Comparison of ENCODE assay signal across 12 cellular contexts in genomic region chr2:108616290-108616689, GRCh38.
DNase-seq lines count a peak whose midpoint lies in the region; ATAC-seq, FAIRE-seq and TF ChIP-seq lines count a peak whose summit lies in the region.
"Had no signal": no experiment of that assay in that cellular context is flagged by ENCODE, and none has a peak within 500 bp of the region (broad histone marks: within the 10 kb centered on the region; RNA-seq: fewer than 3 reads in every experiment).

No MANE protein-coding gene starts in this region.

- no peaks in the 10 kb centered on the region for H3K27me3 Mint-ChIP-seq in activated CD4-positive, alpha-beta T cell treated with anti-CD3 and anti-CD28 coated beads, Interleukin-2, amount 10 ng/mL, durations not matched to agents 24 days and 14 days

- CTCF ChIA-PET in PC-9 (lab: Charles Lee) = interaction anchor here (0.9 kb wide), 1 partner anchor 20 kb away, joined by 5 read pairs; no protein-coding TSS in a partner anchor

- POLR2A ChIA-PET in PC-9 (lab: Charles Lee; ENCODE audit: unreplicated experiment) = no interaction called here

- H3K27me3 ChIP-seq in PC-9 (ENCODE audit: insufficient read depth, low read depth) (no peaks in the 10 kb centered on the region), esophagus (ENCODE audit: control insufficient read depth in 1 of 2, insufficient read depth in 2 of 2, low read length in 2 of 2) (no peaks in the 10 kb centered on the region), skeletal muscle satellite cell (ENCODE audit: control insufficient read depth, insufficient read depth, low read length) (no peaks in the 10 kb centered on the region)
- H3K27me3 ChIP-seq: adrenal gland had no signal

- H3K4me1 Mint-ChIP-seq in activated CD4-positive, alpha-beta T cell treated with anti-CD3 and anti-CD28 coated beads, Interleukin-2, amount 10 ng/mL, durations not matched to agents 24 days and 14 days = peaks cover 85% of the 10 kb centered on the region

- H3K4me3 Mint-ChIP-seq in activated CD4-positive, alpha-beta T cell treated with anti-CD3 and anti-CD28 coated beads, Interleukin-2, amount 10 ng/mL, durations not matched to agents 24 days and 14 days = peak overlapping the region; percentile 6

- DNase-seq in activated CD4-positive, alpha-beta T cell treated with anti-CD3 and anti-CD28 coated beads, Interleukin-2, amount 10 ng/mL, durations not matched to agents 24 days and 14 days = peak; percentile 56
- DNase-seq in activated CD4-positive, alpha-beta T cell treated with anti-CD3 and anti-CD28 coated beads for 1 hour = no peak
- no peak for DNase-seq in PC-9
- no peak for DNase-seq in sciatic nerve (ENCODE audit: low spot score)
- DNase-seq in urothelium cell line (ENCODE audit: low spot score) = no peak
- DNase-seq: adrenal gland, SIG-M5, WERI-Rb-1 had no signal

- H3K4me3 ChIP-seq in PC-9 (no peak overlapping the region), esophagus (ENCODE audit: low read depth in 1 of 2, low read length in 2 of 2) (no peak overlapping the region), skeletal muscle satellite cell (ENCODE audit: low read length) (no peak overlapping the region)
- H3K4me3 ChIP-seq: adrenal gland, skin epidermis had no signal

- H3K4me2 ChIP-seq in PC-9 (peak overlapping the region; percentile 29), skeletal muscle satellite cell (ENCODE audit: low read length) (peak overlapping the region; percentile 22)

- H3K4me1 ChIP-seq in PC-9 (replicated peaks; ENCODE audit: insufficient read depth) (peaks cover 53% of the 10 kb centered on the region), esophagus (ENCODE audit: control insufficient read depth in 2 of 2, insufficient read depth in 2 of 2, low read length in 1 of 2) (peaks cover 6 to 34% of the 10 kb centered on the region in 2 donors), skeletal muscle satellite cell (ENCODE audit: control insufficient read depth, insufficient read depth, low read length) (peaks cover 48% of the 10 kb centered on the region)

- H2AFZ ChIP-seq in PC-9 = no peak overlapping the region

- intact Hi-C loops in activated CD4-positive, alpha-beta T cell treated with anti-CD3 and anti-CD28 coated beads, Interleukin-2, amount 10 ng/mL, durations not matched to agents 24 days and 14 days (cut with micrococcal nuclease) = loop anchor here (5.0 kb wide), 1 partner anchor 171 kb away; the partner anchor contains the start of gene CCDC138
- intact Hi-C loops in PC-9 (cut with micrococcal nuclease; ENCODE audit: unreplicated experiment) = no loop called here
- intact Hi-C loops in sciatic nerve (cut with DNase I) = no loop called here

- FAIRE-seq in urothelium cell line (lab: Jason Lieb, UNC) = no peak

- H3K9me2 ChIP-seq in PC-9 (ENCODE audit: insufficient read depth) = no peaks in the 10 kb centered on the region

- no peak overlapping the region for H3K9ac ChIP-seq in skeletal muscle satellite cell (ENCODE audit: low read depth, low read length)

- WGBS in esophagus, 2 donors = 89 to 92% methylated on average over 6 of the region's 6 CpGs

- H3K27ac Mint-ChIP-seq in activated CD4-positive, alpha-beta T cell treated with anti-CD3 and anti-CD28 coated beads, Interleukin-2, amount 10 ng/mL, durations not matched to agents 24 days and 14 days = peak overlapping the region; percentile 67

- TF ChIP-seq CTCF in PC-9 (conservative IDR thresholded peaks at IDR 0.05) = no peak

- no peaks in the 10 kb centered on the region for H4K20me1 ChIP-seq in PC-9 (ENCODE audit: insufficient read depth)

- H3K36me3 Mint-ChIP-seq in activated CD4-positive, alpha-beta T cell treated with anti-CD3 and anti-CD28 coated beads, Interleukin-2, amount 10 ng/mL, durations not matched to agents 24 days and 14 days (ENCODE audit: low read depth) = peaks cover 4% of the 10 kb centered on the region

- H3K9me3 ChIP-seq in PC-9 (ENCODE audit: insufficient read depth, low read depth) (no peaks in the 10 kb centered on the region), esophagus (ENCODE audit: control insufficient read depth in 2 of 2, insufficient read depth in 1 of 2, low read depth in 1 of 2, low read length in 1 of 2) (no peaks in the 10 kb centered on the region), skeletal muscle satellite cell (replicated peaks; ENCODE audit: low read length) (no peaks in the 10 kb centered on the region)
- H3K9me3 ChIP-seq: adrenal gland had no signal

- ATAC-seq in HG02678 (IDR thresholded peaks at IDR 0.05; ENCODE audit: unreplicated experiment) = no peak
- no peak for ATAC-seq in sciatic nerve

- BruUV-seq in PC-9 (replicated peaks; lab: Mats Ljungman, UMichigan) = no TSS peak

- H3K9me3 Mint-ChIP-seq in activated CD4-positive, alpha-beta T cell treated with anti-CD3 and anti-CD28 coated beads, Interleukin-2, amount 10 ng/mL, durations not matched to agents 24 days and 14 days = no peaks in the 10 kb centered on the region

- H3K27ac ChIP-seq in PC-9 = peak overlapping the region; percentile 34
- H3K27ac ChIP-seq in esophagus (ENCODE audit: low read depth in 2 of 2, low read length in 1 of 2) = peak overlapping the region; percentile 72 to 73
- H3K27ac ChIP-seq: WERI-Rb-1 had no signal

- peaks cover 13% of the 10 kb centered on the region; the same call in 1 of the 2 replicates for H3F3A ChIP-seq in PC-9 (ENCODE audit: insufficient read depth, low read depth)

- H3K36me3 ChIP-seq in PC-9 (ENCODE audit: low read depth) = no peaks in the 10 kb centered on the region
- peaks cover 0 to 2% of the 10 kb centered on the region in 2 donors for H3K36me3 ChIP-seq in esophagus (ENCODE audit: control insufficient read depth in 2 of 2, insufficient read depth in 2 of 2, low read length in 1 of 2)
- H3K36me3 ChIP-seq in skeletal muscle satellite cell (ENCODE audit: insufficient read depth, low read length) = no peaks in the 10 kb centered on the region
- H3K36me3 ChIP-seq: adrenal gland, WERI-Rb-1 had no signal

- H3K79me2 ChIP-seq in PC-9 (ENCODE audit: low read depth) = peaks cover 28% of the 10 kb centered on the region
